Comparison of ENCODE assay signal across 19 cellular contexts in the genomic region with DNA sequence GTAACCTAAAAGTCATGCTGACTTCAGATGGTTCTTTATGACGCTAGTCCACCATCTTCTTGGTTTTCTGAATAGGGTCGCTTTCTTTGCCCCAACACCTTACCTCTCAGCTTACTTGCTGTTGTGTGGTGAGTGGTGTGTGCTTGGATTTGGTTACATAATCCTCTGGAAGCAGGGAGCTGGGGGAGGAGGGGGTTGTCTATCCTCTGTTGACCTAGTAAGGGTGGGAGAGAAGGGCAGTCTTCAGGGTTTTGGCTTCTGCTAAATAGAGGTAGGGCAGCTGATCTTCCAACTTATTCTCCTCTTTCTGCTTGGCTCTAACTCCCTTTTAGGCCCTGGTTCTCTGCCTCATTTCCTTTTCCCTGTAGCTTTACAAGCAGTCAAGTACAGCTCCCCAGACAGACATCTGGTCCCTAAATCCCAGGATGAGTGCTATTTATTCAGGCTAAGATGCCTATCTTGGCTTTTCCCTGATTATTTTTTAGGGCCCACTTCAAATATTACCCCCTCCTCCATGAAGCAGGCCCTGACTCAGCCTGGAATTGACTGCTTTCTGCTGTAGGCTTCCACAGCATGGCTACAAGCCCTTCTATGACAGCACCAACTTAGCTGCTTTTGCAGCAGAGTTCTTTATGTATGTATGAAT. TPM values are rescaled to one million over a fixed set of nuclear protein-coding genes. Genes with fewer than 3 reads are reported as not detected.
A peak's percentile ranks its signal among the peaks of the same experiment; 100 is the strongest.
DNase-seq lines count a peak whose midpoint lies in the region; ATAC-seq and TF ChIP-seq lines count a peak whose summit lies in the region.
"Had no signal": no experiment of that assay in that cellular context is flagged by ENCODE, and none has a peak within 500 bp of the region (broad histone marks: within the 10 kb centered on the region; RNA-seq: fewer than 3 reads in every experiment).

No MANE protein-coding gene starts in this region.

- no peaks in the 10 kb centered on the region for H4K20me1 ChIP-seq in GM23248 (ENCODE audit: insufficient read depth)

- 78% methylated on average over 2 of the region's 2 CpGs for WGBS in GM23248 (ENCODE audit: low coverage in 1 of 2, low lambda C conversion rate in 2 of 2, missing lambda C conversion rate in 2 of 2), 2 experiments

- no peak for ATAC-seq in GM18858 (IDR thresholded peaks at IDR 0.05; ENCODE audit: unreplicated experiment)

- H3K27me3 ChIP-seq in GM23248 (replicated peaks; ENCODE audit: insufficient read depth) (no peaks in the 10 kb centered on the region), tibial artery (peaks cover 0 to 26% of the 10 kb centered on the region in 2 donors)

- H3K79me2 ChIP-seq in GM23248 (ENCODE audit: insufficient read depth): no peaks in the 10 kb centered on the region

- in situ Hi-C loops in GM23248 (cut with MboI): no loop called here

- no peak overlapping the region for H3K4me3 ChIP-seq in GM23248
- H3K4me3 ChIP-seq in fibroblast of villous mesenchyme (ENCODE audit: low read depth, low read length): no peak overlapping the region
- H3K4me3 ChIP-seq in tibial artery: no peak overlapping the region
- H3K4me3 ChIP-seq: MG63, SJCRH30 had no signal

- 0 out of 2 replicates have a peak overlapping the region, but pooled peaks have one; percentile 18 for H2AFZ ChIP-seq in GM23248

- H3K27ac ChIP-seq in GM23248 (0 out of 2 replicates have a peak overlapping the region, but pooled peaks have one; percentile 10), tibial artery (no peak overlapping the region)
- H3K27ac ChIP-seq: C4-2B, RWPE1, SJCRH30 had no signal

- no peaks in the 10 kb centered on the region for H3K36me3 ChIP-seq in GM23248 (ENCODE audit: low read depth)
- no peaks in the 10 kb centered on the region for H3K36me3 ChIP-seq in tibial artery
- H3K36me3 ChIP-seq: MG63, SJCRH30 had no signal

- peaks cover 12% of the 10 kb centered on the region; the same call in 1 of the 2 replicates for H3F3A ChIP-seq in GM23248 (ENCODE audit: insufficient read depth)

- DNase-seq in GM23248: no peak
- DNase-seq in NCI-H82 treated with DMSO at 0.1 percent for 48 hours (lab: John Stamatoyannopoulos, UW; ENCODE audit: unreplicated experiment): peak; percentile 86
- peak; percentile 27 for DNase-seq in fibroblast of villous mesenchyme (ENCODE audit: low read depth)
- DNase-seq in pons (ENCODE audit: low spot score): peak; percentile 28
- no peak for DNase-seq in NCI-H2171 (lab: John Stamatoyannopoulos, UW)
- DNase-seq in tibial artery: no peak
- DNase-seq: DMS153; Karpas-422; NCI-H1092; NCI-H146; NCI-H2081 treated with DMSO at 0.1 percent for 48 hours; NCI-H526; NK-92 treated with Interleukin-12 subunit alpha and Interleukin-12 subunit beta, amount 100 ng/mL, for 24 hours; SJCRH30 had no signal

- peaks cover 16% of the 10 kb centered on the region for H3K4me1 ChIP-seq in GM23248 (ENCODE audit: insufficient read depth)
- H3K4me1 ChIP-seq in tibial artery: no peaks in the 10 kb centered on the region
- H3K4me1 ChIP-seq: SJCRH30 had no signal

- no peak overlapping the region for H3K9ac ChIP-seq in GM23248

- intact Hi-C loops in tibial artery (cut with DNase I; ENCODE audit: low total_unique reads): no loop called here

- no peaks in the 10 kb centered on the region for H3K9me3 ChIP-seq in GM23248 (ENCODE audit: low read depth)
- peaks cover 0 to 19% (median 11%) of the 10 kb centered on the region in 3 donors for H3K9me3 ChIP-seq in tibial artery

- no peaks in the 10 kb centered on the region for H3K9me2 ChIP-seq in GM23248 (ENCODE audit: insufficient read depth)

- no peak overlapping the region for H3K4me2 ChIP-seq in GM23248 (ENCODE audit: unreplicated experiment)

- no peak for TF ChIP-seq CTCF in fibroblast of villous mesenchyme (IDR thresholded peaks at IDR 0.05; ENCODE audit: insufficient read depth, low read depth, low read length)
- no peak for TF ChIP-seq CTCF in tibial artery (IDR thresholded peaks at IDR 0.05)

RNA-seq across cellular contexts. Expression of a gene that starts 6.4 kb away (rescaled TPM):
- not detected in 2 replicates for total RNA-seq in GM23248 (2014; rRNA removed; shearing (Covaris generic))
- not detected in 2 replicates for polyA plus RNA-seq in GM23248 (2016; fragmentation: Nextera tagmentation; extraction: Ambion mirVana)
- total RNA-seq in fibroblast of villous mesenchyme: 4.3 and 8.7 TPM in 2 replicates
- total RNA-seq: H4, SJCRH30 had no signal

RNA-seq across cellular contexts. Expression of a gene that starts 20.7 kb away (rescaled TPM):
- 4.2 and 6.1 TPM in 2 replicates for total RNA-seq in GM23248 (2014; rRNA removed; shearing (Covaris generic))
- polyA plus RNA-seq in GM23248 (2016; fragmentation: Nextera tagmentation; extraction: Ambion mirVana): 5.0 and 5.2 TPM in 2 replicates
- total RNA-seq in fibroblast of villous mesenchyme: 12.2 and 15.5 TPM in 2 replicates

RNA-seq across cellular contexts. Expression of a gene that starts 23.8 kb away (rescaled TPM):
- total RNA-seq in GM23248 (2014; rRNA removed; shearing (Covaris generic)): not detected in 2 replicates
- not detected in 2 replicates for polyA plus RNA-seq in GM23248 (2016; fragmentation: Nextera tagmentation; extraction: Ambion mirVana)
- 5.6 and 11.0 TPM in 2 replicates for total RNA-seq in fibroblast of villous mesenchyme
- total RNA-seq: H4, SJCRH30 had no signal

RNA-seq across cellular contexts. Expression of a gene that starts 41.3 kb away (rescaled TPM):
- not detected in 2 replicates for total RNA-seq in GM23248 (2014; rRNA removed; shearing (Covaris generic))
- polyA plus RNA-seq in GM23248 (2016; fragmentation: Nextera tagmentation; extraction: Ambion mirVana): not detected in 2 replicates
- not detected in 2 replicates for total RNA-seq in fibroblast of villous mesenchyme
- total RNA-seq: H4, SJCRH30 had no signal

Comparison
In these comparisons a context has a peak if more than half of its experiments do, and no peak if none do; other contexts are left out.
1. DNase-seq: peak in NCI-H82 treated with DMSO at 0.1 percent for 48 hours (single experiment), fibroblast of villous mesenchyme (single experiment) and pons (single experiment); none in GM23248 (single experiment), NCI-H2171 (single experiment) and tibial artery (0 of 2).